Comparison of ENCODE assay signal across 21 cellular contexts in the genomic region with DNA sequence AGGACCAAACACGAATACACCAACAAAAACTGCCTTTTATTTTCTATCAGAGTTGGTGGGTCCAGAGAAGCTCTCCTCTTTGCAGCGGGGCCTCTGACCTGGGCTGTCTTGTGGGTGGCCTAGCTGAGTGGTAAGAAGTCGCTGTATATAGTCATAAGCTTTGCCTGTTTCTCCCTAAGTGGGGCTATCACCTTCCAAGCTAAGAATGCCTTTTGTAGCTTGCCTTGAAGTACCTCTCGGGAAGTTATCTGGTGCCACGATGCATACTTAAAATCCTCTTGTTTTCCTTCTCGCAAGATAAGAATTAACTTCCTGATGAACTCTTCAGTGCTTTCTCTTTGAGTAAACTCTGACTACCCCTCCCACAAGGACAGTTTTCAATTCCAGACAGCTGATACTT.
"Had no signal": no experiment of that assay in that cellular context is flagged by ENCODE, and none has a peak within 500 bp of the region (broad histone marks: within the 10 kb centered on the region; RNA-seq: fewer than 3 reads in every experiment).

No MANE protein-coding gene starts in this region.

- H3K4me1 ChIP-seq: heart left ventricle, pancreas, prostate gland, tibial nerve, vagina had no signal

- H3K27me3 ChIP-seq: heart left ventricle, pancreas, tibial nerve, vagina had no signal

- H3K4me3 ChIP-seq: heart left ventricle, pancreas, prostate gland, skin epidermis, tibial nerve, vagina had no signal

- H3K36me3 ChIP-seq: heart left ventricle, pancreas, prostate gland, tibial nerve, vagina had no signal

- DNase-seq: heart left ventricle; hypothalamus; immature natural killer cell; naive thymus-derived CD8-positive, alpha-beta T cell; nucleus accumbens; pancreas; posterior cingulate gyrus; retina; right cardiac atrium; stimulated activated CD4-positive, alpha-beta T cell treated with anti-CD3 and anti-CD28 coated beads, Interleukin-12 subunit alpha, Interleukin-12 subunit beta, amount 100 ng/mL, for 4 hours; stimulated activated CD4-positive, alpha-beta T cell treated with anti-CD3 and anti-CD28 coated beads, Interleukin-4, amount 100 ng/mL, for 24 hours; stimulated activated naive CD4-positive, alpha-beta T cell; stimulated activated naive CD8-positive, alpha-beta T cell treated with anti-CD3 and anti-CD28 coated beads, Interleukin-15, amount 100 ng/mL, for 72 hours; substantia nigra had no signal

- H3K27ac ChIP-seq: heart left ventricle, pancreas, prostate gland, skin epidermis, tibial nerve, vagina had no signal

- ATAC-seq: heart left ventricle; left lobe of liver; naive thymus-derived CD8-positive, alpha-beta T cell; pancreas; right cardiac atrium; sciatic nerve; stimulated activated effector memory CD8-positive, alpha-beta T cell treated with anti-CD3 and anti-CD28 coated beads, Interleukin-12 subunit alpha, Interleukin-12 subunit beta, amount 100 ng/mL, for 72 hours; stimulated activated naive CD8-positive, alpha-beta T cell treated with anti-CD3 and anti-CD28 coated beads, Interleukin-15, amount 100 ng/mL, for 72 hours had no signal

- H3K9me3 ChIP-seq: pancreas, prostate gland, tibial nerve, vagina had no signal
